ENCODE assay signal across 10 cellular contexts in genomic region chr9:124839612-124840299, GRCh38. TPM values are rescaled to one million over a fixed set of nuclear protein-coding genes. Genes with fewer than 3 reads are reported as not detected.
DNase-seq lines count a peak whose midpoint lies in the region; ATAC-seq and TF ChIP-seq lines count a peak whose summit lies in the region.
"Had no signal": no experiment of that assay in that cellular context is flagged by ENCODE, and none has a peak within 500 bp of the region (broad histone marks: within the 10 kb centered on the region; RNA-seq: fewer than 3 reads in every experiment).

No MANE protein-coding gene starts in this region.

- no peak for DNase-seq in CD14-positive monocyte (ENCODE audit: low spot score)
- peak; percentile 78 for DNase-seq in HuH-7 (ENCODE audit: low spot score)
- DNase-seq in astrocyte of the cerebellum (ENCODE audit: low read depth): no peak
- DNase-seq in lower lobe of right lung: no peak
- no peak for DNase-seq in hippocampal formation (lab: John Stamatoyannopoulos, UW)
- DNase-seq in activated CD4-positive, alpha-beta T cell treated with anti-CD3 and anti-CD28 coated beads, Interleukin-2, amount 50 U/mL, for 4 hours: no peak

- H3K27me3 ChIP-seq in lower lobe of right lung (ENCODE audit: low read depth): no peaks in the 10 kb centered on the region

- no peak overlapping the region for H3K27ac Mint-ChIP-seq in CD14-positive monocyte

- ATAC-seq in lower lobe of right lung (peak; percentile 30 to 40), GM19455 (IDR thresholded peaks at IDR 0.05; ENCODE audit: unreplicated experiment) (no peak), HG02852 (IDR thresholded peaks at IDR 0.05; ENCODE audit: unreplicated experiment) (no peak)

- H3K4me1 ChIP-seq in lower lobe of right lung: peaks cover 11% of the 10 kb centered on the region

- in situ Hi-C loops in astrocyte of the cerebellum (cut with HindIII; ENCODE audit: low sequenced_read_pairs): no loop called here

- H3K4me3 ChIP-seq in astrocyte of the cerebellum (ENCODE audit: low read depth, low read length) (no peak overlapping the region), lower lobe of right lung (no peak overlapping the region)

- peak overlapping the region; percentile 6 to 63 for H3K4me3 Mint-ChIP-seq in CD14-positive monocyte

- peaks cover 0 to 5% of the 10 kb centered on the region in 2 donors for H3K36me3 Mint-ChIP-seq in CD14-positive monocyte

- H3K27me3 Mint-ChIP-seq in CD14-positive monocyte (ENCODE audit: low read depth in 3 of 3): peaks cover 10 to 34% (median 28%) of the 10 kb centered on the region in 3 donors

- no peaks in the 10 kb centered on the region for H3K36me3 ChIP-seq in lower lobe of right lung

- peak; percentile 53 for TF ChIP-seq CTCF in CD14-positive monocyte (IDR thresholded peaks at IDR 0.05)
- peak; percentile 62 for TF ChIP-seq CTCF in astrocyte of the cerebellum (IDR thresholded peaks at IDR 0.05; ENCODE audit: low read depth, low read length, missing control alignments)
- TF ChIP-seq CTCF in lower lobe of right lung (IDR thresholded peaks at IDR 0.05): peak; percentile 44

- intact Hi-C loops in CD14-positive monocyte (cut with micrococcal nuclease): no loop called here
- intact Hi-C loops in lower lobe of right lung (cut with DNase I): no loop called here

- peaks cover 5% of the 10 kb centered on the region for H3K4me1 Mint-ChIP-seq in CD14-positive monocyte

- peaks cover 0 to 6% (median 4%) of the 10 kb centered on the region in 7 donors for H3K9me3 Mint-ChIP-seq in CD14-positive monocyte

- H3K27ac ChIP-seq in lower lobe of right lung: no peak overlapping the region

- no peaks in the 10 kb centered on the region for H3K9me3 ChIP-seq in lower lobe of right lung

RNA-seq across cellular contexts. Expression of gene WDR38, which starts 13.5 kb away (rescaled TPM):
- not detected for polyA plus RNA-seq in CD14-positive monocyte
- 6.6 TPM for total RNA-seq in lower lobe of right lung
- total RNA-seq: urinary bladder had no signal
- polyA plus RNA-seq: adipose tissue, urinary bladder had no signal

RNA-seq across cellular contexts. Expression of gene RPL35, which starts 22.0 kb away (rescaled TPM):
- 100 to 1,000 TPM; 660 to 828 TPM for polyA plus RNA-seq in CD14-positive monocyte
- 812 TPM for total RNA-seq in lower lobe of right lung

RNA-seq across cellular contexts. Expression of gene ARPC5L, which starts 22.2 kb away (rescaled TPM):
- polyA plus RNA-seq in CD14-positive monocyte: 10 to 100 TPM; 16.0 to 20.7 TPM
- total RNA-seq in lower lobe of right lung: 33.2 TPM

Comparison
In these comparisons a context has a peak if more than half of its experiments do, and no peak if none do; other contexts are left out.
1. ATAC-seq: peak in lower lobe of right lung (2 of 2); none in GM19455 (single experiment) and HG02852 (single experiment).
2. Peak in every context shown above with its lines, with median percentiles within 50 percentile points of each other: CTCF ChIP-seq.